15 cellular contexts compared by ENCODE assay signal in genomic region chr15:99965376-99965775, GRCh38.
"Had no signal": no experiment of that assay in that cellular context is flagged by ENCODE, and none has a peak within 500 bp of the region (broad histone marks: within the 10 kb centered on the region; RNA-seq: fewer than 3 reads in every experiment).

No MANE protein-coding gene starts in this region.

- H3K36me3 ChIP-seq: lower lobe of right lung, pancreas had no signal

- H3K27ac ChIP-seq: dorsolateral prefrontal cortex, lower lobe of right lung, pancreas, skin epidermis had no signal

- H3K27me3 ChIP-seq: pancreas had no signal

- H3K4me1 ChIP-seq: lower lobe of right lung, pancreas had no signal

- H3K9me3 ChIP-seq: lower lobe of right lung, pancreas had no signal

- DNase-seq: cerebellar nuclear complex; effector CD4-positive, alpha-beta T cell; hypothalamus; immature natural killer cell; left ventricle myocardium superior; lower lobe of right lung; natural killer cell; occipital lobe; stimulated activated CD4-positive, alpha-beta T cell treated with anti-CD3 and anti-CD28 coated beads, Interleukin-15, amount 100 ng/mL, for 24 hours; stimulated activated CD4-positive, alpha-beta T cell treated with anti-CD3 and anti-CD28 coated beads, Interleukin-2, amount 100 ng/mL, for 48 hours; stimulated activated naive B cell treated with anti-CD40 and anti-IgM and Interleukin-4, amounts not matched to agents 10 μg/mL and 1 μg/mL and 100 μg/mL, for 72 hours; trophoblast cell had no signal

- H3K4me3 ChIP-seq: dorsolateral prefrontal cortex, lower lobe of right lung, pancreas, skin epidermis had no signal

- ATAC-seq: left ventricle myocardium superior; lower lobe of right lung; natural killer cell; pancreas; stimulated activated naive B cell treated with anti-CD40 and anti-IgM and Interleukin-4, amounts not matched to agents 10 μg/mL and 1 μg/mL and 100 μg/mL, for 72 hours had no signal
